ENCODE assay signal across 13 cellular contexts in the genomic region with DNA sequence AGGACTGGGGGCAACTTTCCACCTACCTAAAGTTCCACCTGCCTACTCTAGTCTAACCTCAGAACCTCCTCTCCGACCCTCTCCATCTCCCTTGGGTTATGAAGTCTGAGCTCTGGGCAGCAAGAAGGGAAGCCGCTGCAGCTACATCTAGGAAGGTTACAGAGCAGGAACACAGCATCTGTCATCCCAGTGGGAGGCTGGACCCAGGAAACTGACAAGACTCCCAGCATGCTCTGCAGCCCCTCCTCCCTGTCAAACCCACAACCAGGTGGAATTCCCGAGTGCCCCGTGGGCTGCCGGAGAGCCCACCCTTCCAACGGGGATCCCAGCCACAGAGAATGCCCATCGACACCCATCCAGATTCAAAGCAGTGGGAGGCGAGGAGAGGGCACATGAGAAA. TPM values are rescaled to one million over a fixed set of nuclear protein-coding genes. Genes with fewer than 3 reads are reported as not detected.
DNase-seq lines count a peak whose midpoint lies in the region; ATAC-seq and TF ChIP-seq lines count a peak whose summit lies in the region.
"Had no signal": no experiment of that assay in that cellular context is flagged by ENCODE, and none has a peak within 500 bp of the region (broad histone marks: within the 10 kb centered on the region; RNA-seq: fewer than 3 reads in every experiment).

No MANE protein-coding gene starts in this region.

- H3K36me3 ChIP-seq in mucosa of stomach (ENCODE audit: control insufficient read depth, insufficient read depth, low read length) (no peaks in the 10 kb centered on the region), prostate gland (no peaks in the 10 kb centered on the region)

- no peak for TF ChIP-seq CTCF in VCaP (conservative IDR thresholded peaks at IDR 0.05)
- TF ChIP-seq CTCF in prostate gland (IDR thresholded peaks at IDR 0.05), result no peak

- DNase-seq in NCI-H2107 treated with DMSO at 0.1 percent for 48 hours (lab: John Stamatoyannopoulos, UW; ENCODE audit: unreplicated experiment) (peak; percentile 82), NCI-H2107 (lab: John Stamatoyannopoulos, UW) (no peak), DMS79 treated with DMSO at 0.1 percent for 48 hours (lab: John Stamatoyannopoulos, UW) (peak; percentile 55), NOMO-1 (lab: John Stamatoyannopoulos, UW; ENCODE audit: unreplicated experiment in 2 of 2) (no peak), prostate gland (ENCODE audit: low spot score) (no peak)
- DNase-seq: amniotic stem cell; GF-D8; GOT3; stimulated activated naive CD4-positive, alpha-beta T cell had no signal

- H3K9me3 ChIP-seq in mucosa of stomach (ENCODE audit: control insufficient read depth, low read length), result no peaks in the 10 kb centered on the region
- no peaks in the 10 kb centered on the region for H3K9me3 ChIP-seq in prostate gland

- TF ChIP-seq POLR2A in prostate gland (IDR thresholded peaks at IDR 0.05), result no peak

- H3K27ac ChIP-seq in VCaP, result peak overlapping the region; percentile 74; the same call in 1 of the 2 replicates
- no peak overlapping the region for H3K27ac ChIP-seq in prostate gland

- no peak for ATAC-seq in HG03457 (IDR thresholded peaks at IDR 0.05; ENCODE audit: unreplicated experiment)

- peak overlapping the region; percentile 32 for H3K4me3 ChIP-seq in mucosa of stomach (ENCODE audit: low read length)
- no peak overlapping the region for H3K4me3 ChIP-seq in prostate gland

- peak overlapping the region; percentile 40 for H3K9ac ChIP-seq in mucosa of stomach (ENCODE audit: low read length)

- 23% methylated on average over 8 of the region's 8 CpGs for WGBS in prostate gland

- H3K27me3 ChIP-seq in mucosa of stomach (ENCODE audit: control insufficient read depth, insufficient read depth, low read length) (no peaks in the 10 kb centered on the region), prostate gland (replicated peaks; ENCODE audit: insufficient read depth) (no peaks in the 10 kb centered on the region)

- intact Hi-C loops in prostate gland (cut with DNase I), result no loop called here

- H3K4me1 ChIP-seq in mucosa of stomach (ENCODE audit: control insufficient read depth, insufficient read depth, low read length) (peaks cover 58% of the 10 kb centered on the region), prostate gland (replicated peaks) (no peaks in the 10 kb centered on the region)

RNA-seq across cellular contexts. Expression of a gene that starts 2.1 kb away (rescaled TPM):
- total RNA-seq in prostate gland, result 10 to 100 TPM; 11.8 to 32.4 TPM
- total RNA-seq: A673 had no signal

Comparison
In these comparisons a context has a peak if more than half of its experiments do, and no peak if none do; other contexts are left out.
1. DNase-seq: peak in NCI-H2107 treated with DMSO at 0.1 percent for 48 hours (single experiment) and DMS79 treated with DMSO at 0.1 percent for 48 hours (single experiment); none in NCI-H2107 (single experiment), NOMO-1 (0 of 2) and prostate gland (single experiment).